Comparison of ENCODE assay signal across 8 cellular contexts in the genomic region with DNA sequence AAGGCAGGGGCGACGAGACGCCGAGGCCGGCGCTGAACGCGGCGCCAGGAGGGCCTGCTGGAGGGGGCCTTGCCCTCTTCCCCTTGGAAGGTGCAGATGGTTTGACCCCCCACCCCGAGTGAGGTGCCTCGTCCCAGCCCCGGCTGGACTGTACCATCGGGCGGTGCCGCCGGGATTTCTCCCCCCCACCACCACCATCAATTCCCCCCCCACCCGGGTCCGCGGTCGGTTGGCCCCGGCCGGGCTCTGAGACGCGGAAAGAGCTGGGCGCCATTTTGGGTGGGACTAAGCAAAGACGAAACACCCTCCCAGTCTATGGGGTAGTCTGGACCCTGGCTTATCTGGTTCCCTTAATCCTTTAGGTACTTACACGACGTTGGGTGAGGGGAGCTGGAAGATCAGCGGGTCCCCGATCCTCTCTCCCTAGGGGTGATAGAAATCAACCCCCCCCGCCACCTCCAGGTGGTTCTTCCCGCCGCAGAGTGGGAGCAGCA. TPM values are rescaled to one million over a fixed set of nuclear protein-coding genes. Genes with fewer than 3 reads are reported as not detected.
DNase-seq lines count a peak whose midpoint lies in the region; ATAC-seq and TF ChIP-seq lines count a peak whose summit lies in the region.

PRDM10 (minus strand) TSS at position 484 of the 494 bp plus-strand sequence. CDS start 41,871 bp downstream, outside the sequence.

- TF ChIP-seq POLR2A in breast epithelium (IDR thresholded peaks at IDR 0.05) = no peak
- peak in 2 of 3 donors; percentile 7 to 28 for TF ChIP-seq POLR2A in spleen (IDR thresholded peaks at IDR 0.05)

- H3K4me1 ChIP-seq in breast epithelium (no peaks in the 10 kb centered on the region), spleen (peaks cover 14 to 55% (median 28%) of the 10 kb centered on the region in 6 donors)

- peak; percentile 45 for ATAC-seq in HG02981 (IDR thresholded peaks at IDR 0.05; ENCODE audit: unreplicated experiment)

- TF ChIP-seq CTCF in VCaP (conservative IDR thresholded peaks at IDR 0.05) (no peak), breast epithelium (IDR thresholded peaks at IDR 0.05) (peak in 2 of 3 donors; percentile 42 to 54), spleen (IDR thresholded peaks at IDR 0.05 in 8 of 11, conservative IDR thresholded peaks at IDR 0.05 in 3 of 11) (peak in 1 of 11 experiments; percentile 24)

- H3K27ac ChIP-seq in VCaP (peak within 1 kb of the TSS; percentile 99), breast epithelium (peak within 1 kb of the TSS; percentile 100), spleen (peak within 1 kb of the TSS; percentile 95 to 100 (median 99))

- no peaks in the 10 kb centered on the region for H3K27me3 ChIP-seq in breast epithelium
- no peaks in the 10 kb centered on the region for H3K27me3 ChIP-seq in spleen (replicated peaks in 1 of 7)

- peak; percentile 92 for DNase-seq in NCI-H1436 (lab: John Stamatoyannopoulos, UW)
- no peak for DNase-seq in NCI-H1436 treated with DMSO at 0.1 percent for 48 hours (lab: John Stamatoyannopoulos, UW)
- peak; percentile 93 for DNase-seq in NCI-H2107 treated with DMSO at 0.1 percent for 48 hours (lab: John Stamatoyannopoulos, UW; ENCODE audit: unreplicated experiment)
- peak; percentile 90 to 94 for DNase-seq in breast epithelium (ENCODE audit: low spot score in 2 of 2)
- peak; percentile 90 for DNase-seq in iPS-NIHi11 (ENCODE audit: low spot score)
- DNase-seq in spleen = peak; percentile 97

- H3K4me3 ChIP-seq in breast epithelium (peak within 1 kb of the TSS; percentile 81 to 98 (median 84)), spleen (peak within 1 kb of the TSS; percentile 56 to 85 (median 70))

- intact Hi-C loops in breast epithelium (cut with DNase I; ENCODE audit: low total_unique reads) (no loop called here), spleen (cut with DNase I; ENCODE audit: low total_unique reads) (no loop called here)

- 0 to 2% (median 1%) methylated on average over 15 to 33 of the region's 33 CpGs for WGBS in spleen, 5 donors

- no peaks in the 10 kb centered on the region for H3K9me3 ChIP-seq in breast epithelium
- H3K9me3 ChIP-seq in spleen = no peaks in the 10 kb centered on the region

- no peaks in the 10 kb centered on the region for H3K36me3 ChIP-seq in breast epithelium
- H3K36me3 ChIP-seq in spleen = no peaks in the 10 kb centered on the region

RNA-seq across cellular contexts. Expression of gene PRDM10, which starts in this region (rescaled TPM):
- total RNA-seq in breast epithelium = 10 to 100 TPM in 2 of 3 donors, 1 to 10 TPM in 1; 4.5 to 15.2 (median 10.8) TPM
- total RNA-seq in spleen = 10 to 100 TPM in 6 of 7 donors, 1 to 10 TPM in 1; 9.0 to 16.2 (median 12.4) TPM
- 1 to 10 TPM; 1.6 to 2.7 (median 2.5) TPM for polyA plus RNA-seq in spleen
